9 cellular contexts compared by ENCODE assay signal in the genomic region with DNA sequence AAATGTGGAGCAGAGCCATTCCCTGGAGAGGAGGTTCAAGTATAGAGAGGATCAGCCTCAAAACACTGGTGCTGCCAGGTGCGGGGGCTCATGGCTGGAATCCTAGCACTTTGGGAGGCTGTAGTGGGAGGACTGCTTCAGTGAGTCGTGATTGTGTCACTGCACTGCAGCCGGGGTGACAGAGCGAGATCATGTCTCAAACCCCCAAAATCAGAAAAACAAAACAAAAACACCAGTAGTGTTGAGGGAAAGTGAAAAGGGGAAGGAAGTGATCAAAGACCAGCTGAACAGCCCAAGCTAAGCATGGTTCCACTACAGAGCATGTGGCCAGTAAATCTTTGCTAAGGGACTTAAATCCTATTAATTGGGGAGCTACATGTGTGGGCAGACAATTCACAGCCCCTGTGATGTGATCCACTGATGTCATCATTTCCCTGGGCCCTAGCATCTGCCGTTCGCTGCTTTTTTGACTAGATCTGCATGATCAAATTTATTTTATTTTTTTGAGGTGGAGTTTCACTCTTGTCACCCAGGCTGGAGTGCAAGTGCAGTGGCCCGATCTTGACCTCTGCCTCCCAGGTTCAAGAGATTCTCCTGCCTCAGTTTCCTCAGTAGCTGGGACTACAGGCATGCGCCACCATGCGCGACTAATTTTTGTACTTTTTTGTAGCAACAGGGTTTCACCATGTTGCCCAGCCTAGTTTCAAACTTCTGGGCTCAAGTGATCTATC. TPM values are rescaled to one million over a fixed set of nuclear protein-coding genes. Genes with fewer than 3 reads are reported as not detected.
DNase-seq lines count a peak whose midpoint lies in the region; ATAC-seq and TF ChIP-seq lines count a peak whose summit lies in the region.
"Had no signal": no experiment of that assay in that cellular context is flagged by ENCODE, and none has a peak within 500 bp of the region (broad histone marks: within the 10 kb centered on the region; RNA-seq: fewer than 3 reads in every experiment).

No MANE protein-coding gene starts in this region.

- no peak for DNase-seq in AG04450 (ENCODE audit: low read depth, low spot score)
- DNase-seq in activated T-helper 2 cell treated with anti-CD3 and anti-CD28 coated beads, Interferon-gamma antibody, Interleukin-2, Interleukin-4, amounts not matched to agents 10 μg/mL and 5 μg/mL and 100 μg/mL, durations not matched to agents 14 hours and 24 hours and 36 hours (ENCODE audit: low spot score): no peak
- no peak for DNase-seq in osteoblast (ENCODE audit: insufficient read length, low spot score, missing footprints)
- no peak for DNase-seq in left ventricle myocardium inferior
- no peak for DNase-seq in stimulated activated CD4-positive, alpha-beta T cell treated with anti-CD3 and anti-CD28 coated beads, Interleukin-15, amount 100 ng/mL, for 24 hours
- no peak for DNase-seq in left cardiac atrium
- DNase-seq: stimulated activated naive CD4-positive, alpha-beta T cell treated with Interleukin-2 at 50 U/mL for 16 hours had no signal

- H4K20me1 ChIP-seq in osteoblast (ENCODE audit: insufficient read depth, low read length): no peaks in the 10 kb centered on the region

- CTCF ChIA-PET in AG04450 (lab: Charles Lee): no interaction called here

- no peaks in the 10 kb centered on the region for H3K9me3 ChIP-seq in AG04450 (ENCODE audit: control insufficient read depth, insufficient read depth, low read length)
- no peaks in the 10 kb centered on the region for H3K9me3 ChIP-seq in osteoblast (ENCODE audit: low read depth, low read length)
- no peaks in the 10 kb centered on the region for H3K9me3 ChIP-seq in left ventricle myocardium inferior (replicated peaks)

- H3K36me3 ChIP-seq in osteoblast (ENCODE audit: insufficient read depth, low read length): peaks cover 9% of the 10 kb centered on the region
- peaks cover 26% of the 10 kb centered on the region for H3K36me3 ChIP-seq in left ventricle myocardium inferior

- no peak overlapping the region for H3K4me3 ChIP-seq in AG04450 (ENCODE audit: low read depth, low read length)
- H3K4me3 ChIP-seq in osteoblast (ENCODE audit: insufficient read depth, low read length): no peak overlapping the region
- no peak overlapping the region for H3K4me3 ChIP-seq in left ventricle myocardium inferior

- H3K79me2 ChIP-seq in osteoblast (ENCODE audit: insufficient read depth, low read length): peaks cover 4% of the 10 kb centered on the region

- H3K36me3 Mint-ChIP-seq in IgD-negative memory B cell: peaks cover 2% of the 10 kb centered on the region
- peaks cover 21% of the 10 kb centered on the region for H3K36me3 Mint-ChIP-seq in activated T-helper 2 cell treated with anti-CD3 and anti-CD28 coated beads, Interferon-gamma antibody, Interleukin-2, Interleukin-4, amounts not matched to agents 10 μg/mL and 5 μg/mL and 100 μg/mL, durations not matched to agents 14 hours and 24 hours and 36 hours (ENCODE audit: low read depth)

- H3K27me3 Mint-ChIP-seq in IgD-negative memory B cell: no peaks in the 10 kb centered on the region
- H3K27me3 Mint-ChIP-seq in activated T-helper 2 cell treated with anti-CD3 and anti-CD28 coated beads, Interferon-gamma antibody, Interleukin-2, Interleukin-4, amounts not matched to agents 10 μg/mL and 5 μg/mL and 100 μg/mL, durations not matched to agents 14 hours and 24 hours and 36 hours (ENCODE audit: low read depth): no peaks in the 10 kb centered on the region

- peak overlapping the region; percentile 39 for H3K27ac ChIP-seq in AG04450 (ENCODE audit: low read depth, low read length)
- no peak overlapping the region for H3K27ac ChIP-seq in osteoblast (ENCODE audit: low read depth, low read length)
- H3K27ac ChIP-seq in left ventricle myocardium inferior (replicated peaks): no peak overlapping the region

- intact Hi-C loops in activated T-helper 2 cell treated with anti-CD3 and anti-CD28 coated beads, Interferon-gamma antibody, Interleukin-2, Interleukin-4, amounts not matched to agents 10 μg/mL and 5 μg/mL and 100 μg/mL, durations not matched to agents 14 hours and 24 hours and 36 hours (cut with micrococcal nuclease): loop anchor here (10.0 kb wide), 2 partner anchors 267 to 527 kb away; a partner anchor contains a TSS
- intact Hi-C loops in left ventricle myocardium inferior (cut with micrococcal nuclease) (no loop called here), left cardiac atrium (cut with DNase I) (loop anchor here in 1 of 2 donors (5.0 kb wide), 1 partner anchor 165 kb away; a partner anchor contains a TSS)

- no peaks in the 10 kb centered on the region for H3K27me3 ChIP-seq in AG04450 (ENCODE audit: control insufficient read depth, insufficient read depth, low read length)
- H3K27me3 ChIP-seq in osteoblast (ENCODE audit: insufficient read depth, low read length): no peaks in the 10 kb centered on the region
- H3K27me3 ChIP-seq in left ventricle myocardium inferior (ENCODE audit: low read depth): no peaks in the 10 kb centered on the region

- TF ChIP-seq CTCF in AG04450 (IDR thresholded peaks at IDR 0.05; ENCODE audit: low read depth, low read length) (no peak), osteoblast (IDR thresholded peaks at IDR 0.05; ENCODE audit: extremely low read depth, low read depth, low read length) (no peak), left ventricle myocardium inferior (IDR thresholded peaks at IDR 0.05; ENCODE audit: borderline replicate concordance) (no peak)

- ATAC-seq in GM18907 (IDR thresholded peaks at IDR 0.05; ENCODE audit: unreplicated experiment): peak; percentile 29
- ATAC-seq in left cardiac atrium: no peak

- H3K9me3 Mint-ChIP-seq in IgD-negative memory B cell: no peaks in the 10 kb centered on the region
- no peaks in the 10 kb centered on the region for H3K9me3 Mint-ChIP-seq in activated T-helper 2 cell treated with anti-CD3 and anti-CD28 coated beads, Interferon-gamma antibody, Interleukin-2, Interleukin-4, amounts not matched to agents 10 μg/mL and 5 μg/mL and 100 μg/mL, durations not matched to agents 14 hours and 24 hours and 36 hours

- peaks cover 7% of the 10 kb centered on the region for H3K4me1 ChIP-seq in osteoblast (ENCODE audit: insufficient read depth, low read length)
- H3K4me1 ChIP-seq in left ventricle myocardium inferior: peaks cover 18% of the 10 kb centered on the region

- peaks cover 15 to 25% (median 22%) of the 10 kb centered on the region in 3 donors for H3K4me1 Mint-ChIP-seq in IgD-negative memory B cell
- H3K4me1 Mint-ChIP-seq in activated T-helper 2 cell treated with anti-CD3 and anti-CD28 coated beads, Interferon-gamma antibody, Interleukin-2, Interleukin-4, amounts not matched to agents 10 μg/mL and 5 μg/mL and 100 μg/mL, durations not matched to agents 14 hours and 24 hours and 36 hours (ENCODE audit: low read depth): peaks cover 16% of the 10 kb centered on the region

- POLR2A ChIA-PET in AG04450 (lab: Yijun Ruan, JAX): no interaction called here

- H3K4me3 Mint-ChIP-seq in IgD-negative memory B cell: peak overlapping the region; percentile 49 to 94 (median 78)
- peak overlapping the region; percentile 30 for H3K4me3 Mint-ChIP-seq in activated T-helper 2 cell treated with anti-CD3 and anti-CD28 coated beads, Interferon-gamma antibody, Interleukin-2, Interleukin-4, amounts not matched to agents 10 μg/mL and 5 μg/mL and 100 μg/mL, durations not matched to agents 14 hours and 24 hours and 36 hours (ENCODE audit: low read depth)

- peak overlapping the region; percentile 90 to 96 (median 91) for H3K27ac Mint-ChIP-seq in IgD-negative memory B cell
- peak overlapping the region; percentile 78 for H3K27ac Mint-ChIP-seq in activated T-helper 2 cell treated with anti-CD3 and anti-CD28 coated beads, Interferon-gamma antibody, Interleukin-2, Interleukin-4, amounts not matched to agents 10 μg/mL and 5 μg/mL and 100 μg/mL, durations not matched to agents 14 hours and 24 hours and 36 hours

- H3K4me2 ChIP-seq in osteoblast (ENCODE audit: insufficient read depth, low read length): no peak overlapping the region

- H2AFZ ChIP-seq in osteoblast (ENCODE audit: low read length): no peak overlapping the region

RNA-seq across cellular contexts. Expression of a gene that starts 2.7 kb away (rescaled TPM):
- polyA plus RNA-seq in AG04450 (2011; rRNA removed): 4.5 and 4.8 TPM in 2 replicates
- 1.9 and 2.2 TPM in 2 replicates for polyA minus RNA-seq in AG04450 (2011; rRNA and poly(A)+ RNA removed)
- 13.9 TPM for polyA plus RNA-seq in IgD-negative memory B cell
- 13.3 and 14.1 TPM in 2 replicates for total RNA-seq in activated T-helper 2 cell treated with anti-CD3 and anti-CD28 coated beads, Interferon-gamma antibody, Interleukin-2, Interleukin-4, amounts not matched to agents 10 μg/mL and 5 μg/mL and 100 μg/mL, durations not matched to agents 14 hours and 24 hours and 36 hours
- total RNA-seq in osteoblast: 4.7 and 6.5 TPM in 2 replicates
- 26.3 TPM for total RNA-seq in left ventricle myocardium inferior
- total RNA-seq in left cardiac atrium: 10 to 100 TPM; 17.3 to 18.8 TPM

RNA-seq across cellular contexts. Expression of a gene that starts 28.1 kb away (rescaled TPM):
- polyA plus RNA-seq in AG04450 (2011; rRNA removed) (102 and 109 TPM in 2 replicates), IgD-negative memory B cell (14.2 TPM)
- polyA minus RNA-seq in AG04450 (2011; rRNA and poly(A)+ RNA removed): 74.1 and 79.6 TPM in 2 replicates
- total RNA-seq in activated T-helper 2 cell treated with anti-CD3 and anti-CD28 coated beads, Interferon-gamma antibody, Interleukin-2, Interleukin-4, amounts not matched to agents 10 μg/mL and 5 μg/mL and 100 μg/mL, durations not matched to agents 14 hours and 24 hours and 36 hours: 53.9 and 56.9 TPM in 2 replicates
- total RNA-seq in osteoblast (87.2 and 91.1 TPM in 2 replicates), left ventricle myocardium inferior (49.5 TPM), left cardiac atrium (10 to 100 TPM; 56.3 to 69.2 TPM)

RNA-seq across cellular contexts. Expression of a gene that starts 56.5 kb away (rescaled TPM):
- polyA plus RNA-seq in AG04450 (2011; rRNA removed) (73.0 and 92.3 TPM in 2 replicates), IgD-negative memory B cell (9.4 TPM)
- 70.9 and 73.5 TPM in 2 replicates for polyA minus RNA-seq in AG04450 (2011; rRNA and poly(A)+ RNA removed)
- total RNA-seq in activated T-helper 2 cell treated with anti-CD3 and anti-CD28 coated beads, Interferon-gamma antibody, Interleukin-2, Interleukin-4, amounts not matched to agents 10 μg/mL and 5 μg/mL and 100 μg/mL, durations not matched to agents 14 hours and 24 hours and 36 hours: 36.0 and 40.5 TPM in 2 replicates
- total RNA-seq in osteoblast (46.3 and 48.3 TPM in 2 replicates), left ventricle myocardium inferior (24.9 TPM), left cardiac atrium (10 to 100 TPM; 27.9 to 31.1 TPM)
